Comparison of ENCODE assay signal across 14 cellular contexts in genomic region chr15:92796163-92796611, GRCh38.
DNase-seq lines count a peak whose midpoint lies in the region; ATAC-seq and TF ChIP-seq lines count a peak whose summit lies in the region.
"Had no signal": no experiment of that assay in that cellular context is flagged by ENCODE, and none has a peak within 500 bp of the region (broad histone marks: within the 10 kb centered on the region; RNA-seq: fewer than 3 reads in every experiment).

No MANE protein-coding gene starts in this region.

- POLR2A ChIA-PET in OCI-LY7 (lab: Charles Lee): interaction anchor here (0.6 to 1.9 kb wide), 5 partner anchors 9 to 207 kb away, joined by 3 to 5 read pairs (median 3); no protein-coding TSS in a partner anchor

- no peak for DNase-seq in OCI-LY7 (ENCODE audit: low spot score)
- no peak for DNase-seq in left lobe of liver (ENCODE audit: low spot score)
- no peak for DNase-seq in islet precursor cell
- DNase-seq in stimulated activated CD4-positive, alpha-beta T cell treated with anti-CD3 and anti-CD28 coated beads, Interleukin-15, amount 100 ng/mL, for 24 hours: no peak
- DNase-seq in BE2C: no peak
- DNase-seq: DMS153, DMS79 treated with DMSO at 0.1 percent for 48 hours, EL, GM23248, H7 had no signal

- peaks cover 9% of the 10 kb centered on the region for H3K4me1 ChIP-seq in OCI-LY7 (ENCODE audit: insufficient read depth, low read length, poor library complexity, severe bottlenecking)
- H3K4me1 ChIP-seq in parathyroid adenoma: no peaks in the 10 kb centered on the region
- H3K4me1 ChIP-seq in BE2C: no peaks in the 10 kb centered on the region; the same call in 1 of the 2 replicates

- H3K27me3 ChIP-seq in parathyroid adenoma (ENCODE audit: control insufficient read depth, insufficient read depth, low read length) (no peaks in the 10 kb centered on the region), BE2C (no peaks in the 10 kb centered on the region)

- TF ChIP-seq CTCF in OCI-LY7 (conservative IDR thresholded peaks at IDR 0.05; ENCODE audit: low read length): no peak
- no peak for TF ChIP-seq CTCF in VCaP (conservative IDR thresholded peaks at IDR 0.05)
- TF ChIP-seq CTCF in parathyroid adenoma (IDR thresholded peaks at IDR 0.05): no peak
- TF ChIP-seq CTCF in BE2C (IDR thresholded peaks at IDR 0.05; ENCODE audit: low read depth, low read length): no peak

- H3K4me3 ChIP-seq in OCI-LY7 (ENCODE audit: low read depth, low read length, poor library complexity, severe bottlenecking) (no peak overlapping the region), parathyroid adenoma (ENCODE audit: low read depth, low read length) (no peak overlapping the region), BE2C (ENCODE audit: low read depth, low read length) (no peak overlapping the region)
- H3K4me3 ChIP-seq: GM23248 had no signal

- H2AFZ ChIP-seq in OCI-LY7 (ENCODE audit: low read length) (no peak overlapping the region), parathyroid adenoma (peak overlapping the region; percentile 22)

- BruUV-seq in OCI-LY7 (replicated peaks; lab: Mats Ljungman, UMichigan): TSS peak; percentile 21

- H3K9me3 ChIP-seq in OCI-LY7 (ENCODE audit: low read length) (no peaks in the 10 kb centered on the region), parathyroid adenoma (ENCODE audit: control insufficient read depth, low read length) (no peaks in the 10 kb centered on the region), BE2C (no peaks in the 10 kb centered on the region)

- H3K4me2 ChIP-seq in OCI-LY7 (ENCODE audit: low read length) (no peak overlapping the region), parathyroid adenoma (ENCODE audit: low read length) (no peak overlapping the region)

- CTCF ChIA-PET in OCI-LY7 (lab: Charles Lee; ENCODE audit: unreplicated experiment): interaction anchor here (0.6 to 0.7 kb wide), 2 partner anchors 126 to 242 kb away, joined by 3 to 4 read pairs; no protein-coding TSS in a partner anchor

- H3K9me2 ChIP-seq in OCI-LY7 (ENCODE audit: insufficient read depth, low read length): no peaks in the 10 kb centered on the region

- intact Hi-C loops in OCI-LY7 (cut with micrococcal nuclease; ENCODE audit: unreplicated experiment): loop anchor here (5.0 kb wide), 1 partner anchor 226 kb away; no protein-coding TSS in a partner anchor

- H3K9ac ChIP-seq in parathyroid adenoma: no peak overlapping the region
- H3K9ac ChIP-seq: GM23248 had no signal

- H3K36me3 ChIP-seq in OCI-LY7 (ENCODE audit: insufficient read depth, low read length): no peaks in the 10 kb centered on the region
- no peaks in the 10 kb centered on the region for H3K36me3 ChIP-seq in parathyroid adenoma (ENCODE audit: control insufficient read depth, insufficient read depth, low read length)
- H3K36me3 ChIP-seq in BE2C: no peaks in the 10 kb centered on the region

- no peaks in the 10 kb centered on the region for H4K20me1 ChIP-seq in OCI-LY7 (ENCODE audit: insufficient read depth, low read length)

- ATAC-seq in left lobe of liver (peak; percentile 27), HG03439 (IDR thresholded peaks at IDR 0.05; ENCODE audit: unreplicated experiment) (no peak)

- H3K27ac ChIP-seq in OCI-LY7 (ENCODE audit: low read depth, low read length, poor library complexity, severe bottlenecking) (no peak overlapping the region), VCaP (peak overlapping the region; percentile 80), parathyroid adenoma (no peak overlapping the region)
- H3K27ac ChIP-seq: C4-2B, GM23248 had no signal

- H3K79me2 ChIP-seq in OCI-LY7 (ENCODE audit: insufficient read depth, low read depth, low read length) (no peaks in the 10 kb centered on the region), parathyroid adenoma (no peaks in the 10 kb centered on the region)
